ENCODE assay signal across 23 cellular contexts in the genomic region with DNA sequence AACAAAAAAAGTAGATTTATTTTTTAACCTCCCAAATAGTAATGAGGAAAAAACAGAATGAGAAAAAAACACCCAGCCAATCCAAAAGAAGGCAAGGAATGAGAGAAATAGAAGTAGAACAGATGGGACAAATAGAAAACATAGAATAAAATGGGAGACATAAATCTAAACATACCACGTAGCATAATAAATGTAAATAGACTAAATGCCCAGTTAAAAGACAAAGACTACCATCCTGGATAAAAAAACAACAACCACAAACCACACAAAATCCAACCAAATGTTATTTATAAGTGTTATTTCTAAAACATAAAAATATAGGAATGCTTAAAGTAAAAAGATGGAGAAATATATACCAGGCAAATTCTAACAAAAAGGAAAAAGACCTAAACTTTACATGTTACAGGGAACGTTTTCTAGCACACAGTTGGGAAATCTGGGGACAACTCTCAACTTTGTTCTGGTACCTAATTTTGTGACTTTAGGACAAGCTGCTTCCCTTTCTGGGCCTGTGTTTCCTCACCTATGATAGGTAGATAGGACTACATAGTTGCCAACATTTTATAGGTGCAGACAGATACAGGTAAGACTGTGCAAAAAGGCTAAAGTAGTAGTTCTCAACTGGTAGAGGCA.
"Had no signal": no experiment of that assay in that cellular context is flagged by ENCODE, and none has a peak within 500 bp of the region (broad histone marks: within the 10 kb centered on the region; RNA-seq: fewer than 3 reads in every experiment).

No MANE protein-coding gene starts in this region.

- H3K27me3 ChIP-seq: colonic mucosa, esophagus squamous epithelium, gastrocnemius medialis, heart right ventricle, left lung had no signal

- H3K36me3 ChIP-seq: colonic mucosa had no signal

- H3K27me3 Mint-ChIP-seq: dendritic cell treated with granulocyte-macrophage colony-stimulating factor and Interleukin-4, amounts not matched to agents 40 ng/mL and 50 ng/mL, for 4 days; effector memory CD8-positive, alpha-beta T cell had no signal

- H3K4me1 ChIP-seq: colonic mucosa, esophagus squamous epithelium, gastrocnemius medialis, heart right ventricle, left lung, lower lobe of right lung had no signal

- DNase-seq: colonic mucosa; cortex of kidney; effector CD8-positive, alpha-beta T cell; effector memory CD8-positive, alpha-beta T cell; endodermal cell; erythroblast; esophagus squamous epithelium; foreskin fibroblast; foreskin melanocyte; gastrocnemius medialis; glutamatergic neuron; head of caudate nucleus; heart right ventricle; hippocampal formation; left cardiac atrium; left lung; left ventricle myocardium superior; lower lobe of right lung; mesenchymal stem cell; midbrain had no signal

- H3K4me3 ChIP-seq: colonic mucosa, esophagus squamous epithelium, gastrocnemius medialis, heart right ventricle, left lung, lower lobe of right lung had no signal

- H3K27ac Mint-ChIP-seq: dendritic cell treated with granulocyte-macrophage colony-stimulating factor and Interleukin-4, amounts not matched to agents 40 ng/mL and 50 ng/mL, for 4 days; effector memory CD8-positive, alpha-beta T cell; endodermal cell had no signal

- ATAC-seq: effector memory CD8-positive, alpha-beta T cell; esophagus mucosa; gastrocnemius medialis; heart right ventricle; left cardiac atrium; left lung; left ventricle myocardium superior; lower lobe of right lung had no signal

- H3K27ac ChIP-seq: colonic mucosa, epithelial cell of prostate, esophagus squamous epithelium, gastrocnemius medialis, heart right ventricle, left lung, lower lobe of right lung had no signal

- H3K9me3 Mint-ChIP-seq: dendritic cell treated with granulocyte-macrophage colony-stimulating factor and Interleukin-4, amounts not matched to agents 40 ng/mL and 50 ng/mL, for 4 days; effector memory CD8-positive, alpha-beta T cell had no signal

- H3K4me3 Mint-ChIP-seq: dendritic cell treated with granulocyte-macrophage colony-stimulating factor and Interleukin-4, amounts not matched to agents 40 ng/mL and 50 ng/mL, for 4 days; effector memory CD8-positive, alpha-beta T cell; endodermal cell had no signal

- H3K9me3 ChIP-seq: colonic mucosa, esophagus squamous epithelium, gastrocnemius medialis, left lung, lower lobe of right lung had no signal
